Comparison of ENCODE assay signal across 23 cellular contexts in the genomic region with DNA sequence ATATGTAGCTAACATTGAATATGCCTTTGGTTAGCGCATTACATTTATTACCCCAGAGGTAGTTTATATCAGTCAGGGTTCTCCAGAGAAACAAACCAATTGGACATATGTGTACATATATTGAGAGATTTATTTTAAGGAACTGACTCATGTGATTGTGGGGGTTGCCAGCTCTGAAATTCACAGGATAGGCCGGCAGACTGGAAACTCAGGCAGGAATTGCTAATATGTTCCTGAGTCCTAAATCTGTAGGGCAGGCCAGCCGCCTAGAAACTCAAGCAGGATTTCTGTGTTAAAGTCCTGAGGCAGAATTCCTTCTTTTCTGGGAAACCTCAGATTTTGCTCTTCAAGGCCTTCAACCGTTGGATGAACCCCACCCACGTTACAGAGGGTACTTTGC.
DNase-seq lines count a peak whose midpoint lies in the region; ATAC-seq and TF ChIP-seq lines count a peak whose summit lies in the region.
"Had no signal": no experiment of that assay in that cellular context is flagged by ENCODE, and none has a peak within 500 bp of the region (broad histone marks: within the 10 kb centered on the region; RNA-seq: fewer than 3 reads in every experiment).

No MANE protein-coding gene starts in this region.

- 0 out of 2 replicates have a peak, but pooled peaks cover 5% of the 10 kb centered on the region for H3K9me2 ChIP-seq in GM23248 (ENCODE audit: insufficient read depth)

- no peak overlapping the region for H2AFZ ChIP-seq in GM23248
- H2AFZ ChIP-seq: parathyroid adenoma had no signal

- H3K9me3 ChIP-seq in GM23248 (ENCODE audit: low read depth) (no peaks in the 10 kb centered on the region), aorta (ENCODE audit: control insufficient read depth, low read length) (no peaks in the 10 kb centered on the region)
- H3K9me3 ChIP-seq: right lobe of liver had no signal

- H4K20me1 ChIP-seq in GM23248 (ENCODE audit: insufficient read depth), result no peaks in the 10 kb centered on the region

- in situ Hi-C loops in GM23248 (cut with MboI) (no loop called here), astrocyte of the spinal cord (cut with HindIII; ENCODE audit: low sequenced_read_pairs) (no loop called here)

- TF ChIP-seq CTCF in AG04449 (IDR thresholded peaks at IDR 0.05; ENCODE audit: insufficient read depth, low read length, missing control alignments), result no peak
- TF ChIP-seq CTCF in astrocyte of the spinal cord (IDR thresholded peaks at IDR 0.05; ENCODE audit: low read depth, low read length), result no peak
- TF ChIP-seq CTCF in fibroblast of villous mesenchyme (IDR thresholded peaks at IDR 0.05; ENCODE audit: insufficient read depth, low read depth, low read length), result no peak

- H3K27me3 ChIP-seq in GM23248 (replicated peaks; ENCODE audit: insufficient read depth), result no peaks in the 10 kb centered on the region
- no peaks in the 10 kb centered on the region for H3K27me3 ChIP-seq in aorta (ENCODE audit: control insufficient read depth in 1 of 2, insufficient read depth in 2 of 2, low read length in 1 of 2)
- H3K27me3 ChIP-seq: right lobe of liver had no signal

- no peak overlapping the region for H3K9ac ChIP-seq in GM23248
- H3K9ac ChIP-seq: parathyroid adenoma had no signal

- ATAC-seq in GM18520 (IDR thresholded peaks at IDR 0.05; ENCODE audit: unreplicated experiment), result no peak
- ATAC-seq in aorta (ENCODE audit: low FRiP score), result no peak
- no peak for ATAC-seq in HG02571 (IDR thresholded peaks at IDR 0.05; ENCODE audit: unreplicated experiment)
- ATAC-seq: activated CD4-positive, CD25-positive, alpha-beta regulatory T cell treated with anti-CD3 and anti-CD28 coated beads, Interleukin-2, amount 50 U/mL, for 24 hours; activated CD8-positive, alpha-beta T cell treated with anti-CD3 and anti-CD28 coated beads, Interleukin-2, amount 10 ng/mL, durations not matched to agents 7 days and 5 days; GM12878; HCT116; right lobe of liver had no signal

- WGBS in GM23248 (ENCODE audit: low coverage in 1 of 2, low lambda C conversion rate in 2 of 2, missing lambda C conversion rate in 2 of 2), 2 experiments, result 54 to 62% methylated on average over 5 of the region's 5 CpGs
- 61 to 64% methylated on average over 5 of the region's 5 CpGs for WGBS in aorta, 2 donors

- POLR2A ChIA-PET in AG04449 (lab: Yijun Ruan, JAX), result no interaction called here

- H3F3A ChIP-seq in GM23248 (ENCODE audit: insufficient read depth), result 0 out of 2 replicates have a peak, but pooled peaks cover 5% of the 10 kb centered on the region

- H3K4me3 ChIP-seq in AG04449 (ENCODE audit: low read depth, low read length), result no peak overlapping the region
- H3K4me3 ChIP-seq in GM23248, result no peak overlapping the region
- no peak overlapping the region for H3K4me3 ChIP-seq in astrocyte of the spinal cord (ENCODE audit: low read depth, low read length)
- H3K4me3 ChIP-seq in fibroblast of villous mesenchyme (ENCODE audit: low read depth, low read length), result no peak overlapping the region
- no peak overlapping the region for H3K4me3 ChIP-seq in aorta (ENCODE audit: low read length in 2 of 2)
- H3K4me3 ChIP-seq: GM12878, right lobe of liver had no signal

- intact Hi-C loops in aorta (cut with DNase I), result no loop called here

- H3K36me3 ChIP-seq in GM23248 (ENCODE audit: low read depth) (0 out of 2 replicates have a peak, but pooled peaks cover 5% of the 10 kb centered on the region), aorta (ENCODE audit: control insufficient read depth in 1 of 2, insufficient read depth in 2 of 2, low read length in 1 of 2) (peaks cover 0 to 3% of the 10 kb centered on the region in 2 donors)
- H3K36me3 ChIP-seq: right lobe of liver had no signal

- no peaks in the 10 kb centered on the region for H3K79me2 ChIP-seq in GM23248 (ENCODE audit: insufficient read depth)
- H3K79me2 ChIP-seq: parathyroid adenoma had no signal

- CTCF ChIA-PET in AG04449 (lab: Yijun Ruan, JAX), result interaction anchor here (0.8 to 1.2 kb wide), 2 partner anchors 16 to 114 kb away, joined by 3 to 4 read pairs; no protein-coding TSS in a partner anchor

- H3K4me1 ChIP-seq in GM23248 (ENCODE audit: insufficient read depth) (no peaks in the 10 kb centered on the region), aorta (ENCODE audit: control insufficient read depth in 1 of 2, insufficient read depth in 2 of 2, low read length in 2 of 2) (no peaks in the 10 kb centered on the region)
- H3K4me1 ChIP-seq: parathyroid adenoma, right lobe of liver had no signal

- H3K4me2 ChIP-seq in GM23248 (ENCODE audit: unreplicated experiment), result no peak overlapping the region

- H3K27ac ChIP-seq in GM23248 (no peak overlapping the region), aorta (ENCODE audit: low read depth in 1 of 2, low read length in 2 of 2) (no peak overlapping the region)
- H3K27ac ChIP-seq: parathyroid adenoma, right lobe of liver had no signal

- DNase-seq in AG04449 (ENCODE audit: low read depth, low spot score) (peak; percentile 12), GM23248 (peak; percentile 48), astrocyte of the spinal cord (ENCODE audit: low read depth, low spot score) (peak; percentile 28), fibroblast of villous mesenchyme (ENCODE audit: low read depth) (peak; percentile 13), aorta (no peak), COR-L47 (lab: John Stamatoyannopoulos, UW) (no peak)
- DNase-seq: ACHN; activated CD8-positive, alpha-beta T cell treated with anti-CD3 and anti-CD28 coated beads, Interleukin-2, amount 10 ng/mL, durations not matched to agents 7 days and 5 days; activated T-cell treated with anti-CD3 and anti-CD28 coated beads, Interleukin-2, amount 50 U/mL, for 24 hours; CD4-positive, alpha-beta T cell; KBM-7; MV-4-11; NCI-H1694 treated with DMSO at 0.1 percent for 48 hours; right lobe of liver; SHP77; stimulated activated CD4-positive, alpha-beta T cell treated with anti-CD3 and anti-CD28 coated beads, Interleukin-15, amount 100 ng/mL, for 24 hours; stimulated activated CD8-positive, alpha-beta memory T cell treated with anti-CD3 and anti-CD28 coated beads, Interleukin-4, amount 100 ng/mL, for 48 hours had no signal

Comparison
In these comparisons a context has a peak if more than half of its experiments do, and no peak if none do; other contexts are left out.
1. DNase-seq: peak in AG04449 (single experiment), GM23248 (single experiment), astrocyte of the spinal cord (single experiment) and fibroblast of villous mesenchyme (single experiment); none in aorta (0 of 2) and COR-L47 (single experiment).